24 cellular contexts compared by ENCODE assay signal in the genomic region with DNA sequence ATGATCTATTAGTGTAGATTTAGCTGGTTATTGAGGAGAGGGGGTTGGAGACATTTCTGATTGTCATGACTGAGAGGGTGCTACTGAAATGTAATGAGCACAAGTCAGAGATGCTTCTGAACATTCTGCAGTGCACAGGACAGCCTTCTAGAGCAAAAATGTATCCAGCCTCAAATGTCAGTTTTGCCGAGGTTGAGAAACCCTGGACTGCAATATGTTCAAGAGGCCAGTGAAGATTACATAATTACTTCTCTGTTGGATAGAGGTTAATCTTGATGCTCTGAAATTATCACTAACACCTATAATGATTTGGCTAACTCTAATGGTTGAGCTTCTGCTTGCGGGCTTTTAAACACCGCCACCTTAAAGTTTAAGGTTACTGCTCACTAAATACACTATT.
"Had no signal": no experiment of that assay in that cellular context is flagged by ENCODE, and none has a peak within 500 bp of the region (broad histone marks: within the 10 kb centered on the region; RNA-seq: fewer than 3 reads in every experiment).

No MANE protein-coding gene starts in this region.

- H3K4me3 ChIP-seq: hepatocyte, left ventricle myocardium inferior, lung, psoas muscle, right lobe of liver, tibial artery, upper lobe of right lung, vagina had no signal

- ATAC-seq: left cardiac atrium; naive thymus-derived CD4-positive, alpha-beta T cell; psoas muscle; right lobe of liver; stimulated activated effector memory CD8-positive, alpha-beta T cell treated with anti-CD3 and anti-CD28 coated beads, Interleukin-12 subunit alpha, Interleukin-12 subunit beta, amount 100 ng/mL, for 72 hours; stimulated activated naive CD8-positive, alpha-beta T cell treated with anti-CD3 and anti-CD28 coated beads, Interleukin-15, Interleukin-2, amounts not matched to agents 100 U/mL and 50 U/mL, for 24 hours; upper lobe of right lung had no signal

- H3K27ac ChIP-seq: hepatocyte, left ventricle myocardium inferior, psoas muscle, right lobe of liver, tibial artery, upper lobe of right lung, vagina had no signal

- H3K27ac Mint-ChIP-seq: endodermal cell; stimulated activated effector memory CD8-positive, alpha-beta T cell treated with anti-CD3 and anti-CD28 coated beads, Interleukin-12 subunit alpha, Interleukin-12 subunit beta, amount 100 ng/mL, for 72 hours had no signal

- H2AFZ ChIP-seq: hepatocyte had no signal

- H3K36me3 ChIP-seq: left ventricle myocardium inferior, right lobe of liver, tibial artery, upper lobe of right lung, vagina had no signal

- H3K9me3 ChIP-seq: left ventricle myocardium inferior, psoas muscle, right lobe of liver, tibial artery, upper lobe of right lung, vagina had no signal

- FAIRE-seq: endothelial cell of umbilical vein, kidney had no signal

- H3K27me3 Mint-ChIP-seq: naive thymus-derived CD4-positive, alpha-beta T cell had no signal

- H3K4me2 ChIP-seq: hepatocyte had no signal

- H3K9me3 Mint-ChIP-seq: stimulated activated effector memory CD8-positive, alpha-beta T cell treated with anti-CD3 and anti-CD28 coated beads, Interleukin-12 subunit alpha, Interleukin-12 subunit beta, amount 100 ng/mL, for 72 hours had no signal

- H3K27me3 ChIP-seq: hepatocyte, right lobe of liver, tibial artery, upper lobe of right lung, vagina had no signal

- H3K4me3 Mint-ChIP-seq: endodermal cell; nephron progenitor cell; stimulated activated effector memory CD8-positive, alpha-beta T cell treated with anti-CD3 and anti-CD28 coated beads, Interleukin-12 subunit alpha, Interleukin-12 subunit beta, amount 100 ng/mL, for 72 hours had no signal

- DNase-seq: effector CD4-positive, alpha-beta T cell; endodermal cell; erythroblast; foreskin melanocyte; head of caudate nucleus; kidney; left cardiac atrium; left ventricle myocardium inferior; mesenchymal stem cell; naive thymus-derived CD4-positive, alpha-beta T cell; nephron progenitor cell; psoas muscle; retina; right lobe of liver; stimulated activated CD4-positive, alpha-beta T cell treated with anti-CD3 and anti-CD28 coated beads, Interleukin-4, amount 100 ng/mL, for 1 hour; stimulated activated CD8-positive, alpha-beta memory T cell treated with anti-CD3 and anti-CD28 coated beads, Interleukin-4, amount 100 ng/mL, for 48 hours; stimulated activated naive CD8-positive, alpha-beta T cell treated with anti-CD3 and anti-CD28 coated beads, Interleukin-15, Interleukin-2, amounts not matched to agents 100 U/mL and 50 U/mL, for 24 hours; tibial artery; upper lobe of right lung had no signal
